1 cellular context compared by ENCODE assay signal in the genomic region with DNA sequence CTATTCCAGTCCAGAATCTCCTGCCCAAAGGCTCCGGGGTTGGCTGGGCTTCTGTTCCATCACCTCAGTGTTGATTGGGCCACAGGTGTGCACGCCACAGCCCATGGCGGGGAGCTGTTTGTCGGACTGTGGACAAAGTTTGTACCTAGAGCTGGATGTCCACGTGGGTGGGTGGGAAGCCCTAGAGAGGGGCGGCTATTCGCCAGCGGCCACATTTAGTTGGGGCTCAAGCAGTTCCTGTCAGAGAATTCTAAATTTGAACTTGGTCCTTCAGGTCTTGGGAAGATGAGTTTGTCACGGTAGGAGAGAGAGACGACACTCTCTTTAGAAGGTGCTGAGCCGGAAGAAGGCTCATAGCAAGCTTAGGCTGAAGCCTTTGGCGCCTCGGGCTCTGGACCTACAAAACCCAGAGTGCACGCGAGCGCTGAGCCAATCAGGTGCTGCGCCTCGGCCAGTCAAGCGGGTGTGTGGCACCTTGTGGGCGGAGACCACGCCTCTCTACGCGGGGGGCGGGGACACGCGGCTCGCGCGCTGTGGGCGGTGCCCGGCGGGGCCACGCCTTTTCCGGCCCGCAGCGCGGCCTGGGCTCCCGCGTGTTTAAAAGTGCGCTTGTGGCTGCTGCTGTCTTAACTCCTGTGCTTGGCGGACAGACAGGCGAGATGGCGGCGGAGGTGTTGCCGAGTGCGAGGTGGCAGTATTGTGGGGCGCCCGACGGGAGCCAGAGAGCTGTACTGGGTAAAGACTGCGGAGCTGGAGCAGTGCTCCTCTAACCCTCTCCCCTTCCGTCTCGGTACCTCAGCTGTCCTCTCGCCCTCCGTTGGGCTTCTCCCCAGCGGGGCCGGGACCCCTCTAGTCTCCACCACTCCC.
TF ChIP-seq lines count a peak whose summit lies in the region.

A gene with protein sequence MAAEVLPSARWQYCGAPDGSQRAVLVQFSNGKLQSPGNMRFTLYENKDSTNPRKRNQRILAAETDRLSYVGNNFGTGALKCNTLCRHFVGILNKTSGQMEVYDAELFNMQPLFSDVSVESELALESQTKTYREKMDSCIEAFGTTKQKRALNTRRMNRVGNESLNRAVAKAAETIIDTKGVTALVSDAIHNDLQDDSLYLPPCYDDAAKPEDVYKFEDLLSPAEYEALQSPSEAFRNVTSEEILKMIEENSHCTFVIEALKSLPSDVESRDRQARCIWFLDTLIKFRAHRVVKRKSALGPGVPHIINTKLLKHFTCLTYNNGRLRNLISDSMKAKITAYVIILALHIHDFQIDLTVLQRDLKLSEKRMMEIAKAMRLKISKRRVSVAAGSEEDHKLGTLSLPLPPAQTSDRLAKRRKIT (plus strand): TSS at position 560 of the 867 bp plus-strand sequence. CDS start 100 bp downstream, at position 660.

TF ChIP-seq in GM23338, 12 proteins besides CTCF, POLR2A, EP300 and RAD21:
- TF ChIP-seq STAT1 (IDR thresholded peaks at IDR 0.05; ENCODE audit: unreplicated experiment) (no peak), NANOG (IDR thresholded peaks at IDR 0.05; ENCODE audit: borderline replicate concordance) (no peak), ZNF331 (CRISPR knock-in tag; IDR thresholded peaks at IDR 0.05; ENCODE audit: low read depth) (no peak), POLR2AphosphoS5 (IDR thresholded peaks at IDR 0.05; ENCODE audit: low read depth) (peak; percentile 94), EZH2 (IDR thresholded peaks at IDR 0.05; ENCODE audit: low read depth, unreplicated experiment) (no peak), ZNF114 (CRISPR knock-in tag; IDR thresholded peaks at IDR 0.05) (no peak), CREB1 (CRISPR knock-in tag; IDR thresholded peaks at IDR 0.05; ENCODE audit: low read depth) (peak; percentile 62), JUNB (IDR thresholded peaks at IDR 0.05; ENCODE audit: unreplicated experiment) (no peak), EZH2phosphoT487 (IDR thresholded peaks at IDR 0.05; ENCODE audit: unreplicated experiment) (no peak)
- TF ChIP-seq, protein P1, sequence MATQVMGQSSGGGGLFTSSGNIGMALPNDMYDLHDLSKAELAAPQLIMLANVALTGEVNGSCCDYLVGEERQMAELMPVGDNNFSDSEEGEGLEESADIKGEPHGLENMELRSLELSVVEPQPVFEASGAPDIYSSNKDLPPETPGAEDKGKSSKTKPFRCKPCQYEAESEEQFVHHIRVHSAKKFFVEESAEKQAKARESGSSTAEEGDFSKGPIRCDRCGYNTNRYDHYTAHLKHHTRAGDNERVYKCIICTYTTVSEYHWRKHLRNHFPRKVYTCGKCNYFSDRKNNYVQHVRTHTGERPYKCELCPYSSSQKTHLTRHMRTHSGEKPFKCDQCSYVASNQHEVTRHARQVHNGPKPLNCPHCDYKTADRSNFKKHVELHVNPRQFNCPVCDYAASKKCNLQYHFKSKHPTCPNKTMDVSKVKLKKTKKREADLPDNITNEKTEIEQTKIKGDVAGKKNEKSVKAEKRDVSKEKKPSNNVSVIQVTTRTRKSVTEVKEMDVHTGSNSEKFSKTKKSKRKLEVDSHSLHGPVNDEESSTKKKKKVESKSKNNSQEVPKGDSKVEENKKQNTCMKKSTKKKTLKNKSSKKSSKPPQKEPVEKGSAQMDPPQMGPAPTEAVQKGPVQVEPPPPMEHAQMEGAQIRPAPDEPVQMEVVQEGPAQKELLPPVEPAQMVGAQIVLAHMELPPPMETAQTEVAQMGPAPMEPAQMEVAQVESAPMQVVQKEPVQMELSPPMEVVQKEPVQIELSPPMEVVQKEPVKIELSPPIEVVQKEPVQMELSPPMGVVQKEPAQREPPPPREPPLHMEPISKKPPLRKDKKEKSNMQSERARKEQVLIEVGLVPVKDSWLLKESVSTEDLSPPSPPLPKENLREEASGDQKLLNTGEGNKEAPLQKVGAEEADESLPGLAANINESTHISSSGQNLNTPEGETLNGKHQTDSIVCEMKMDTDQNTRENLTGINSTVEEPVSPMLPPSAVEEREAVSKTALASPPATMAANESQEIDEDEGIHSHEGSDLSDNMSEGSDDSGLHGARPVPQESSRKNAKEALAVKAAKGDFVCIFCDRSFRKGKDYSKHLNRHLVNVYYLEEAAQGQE (IDR thresholded peaks at IDR 0.05; ENCODE audit: unreplicated experiment) = no peak
- TF ChIP-seq, protein P2, sequence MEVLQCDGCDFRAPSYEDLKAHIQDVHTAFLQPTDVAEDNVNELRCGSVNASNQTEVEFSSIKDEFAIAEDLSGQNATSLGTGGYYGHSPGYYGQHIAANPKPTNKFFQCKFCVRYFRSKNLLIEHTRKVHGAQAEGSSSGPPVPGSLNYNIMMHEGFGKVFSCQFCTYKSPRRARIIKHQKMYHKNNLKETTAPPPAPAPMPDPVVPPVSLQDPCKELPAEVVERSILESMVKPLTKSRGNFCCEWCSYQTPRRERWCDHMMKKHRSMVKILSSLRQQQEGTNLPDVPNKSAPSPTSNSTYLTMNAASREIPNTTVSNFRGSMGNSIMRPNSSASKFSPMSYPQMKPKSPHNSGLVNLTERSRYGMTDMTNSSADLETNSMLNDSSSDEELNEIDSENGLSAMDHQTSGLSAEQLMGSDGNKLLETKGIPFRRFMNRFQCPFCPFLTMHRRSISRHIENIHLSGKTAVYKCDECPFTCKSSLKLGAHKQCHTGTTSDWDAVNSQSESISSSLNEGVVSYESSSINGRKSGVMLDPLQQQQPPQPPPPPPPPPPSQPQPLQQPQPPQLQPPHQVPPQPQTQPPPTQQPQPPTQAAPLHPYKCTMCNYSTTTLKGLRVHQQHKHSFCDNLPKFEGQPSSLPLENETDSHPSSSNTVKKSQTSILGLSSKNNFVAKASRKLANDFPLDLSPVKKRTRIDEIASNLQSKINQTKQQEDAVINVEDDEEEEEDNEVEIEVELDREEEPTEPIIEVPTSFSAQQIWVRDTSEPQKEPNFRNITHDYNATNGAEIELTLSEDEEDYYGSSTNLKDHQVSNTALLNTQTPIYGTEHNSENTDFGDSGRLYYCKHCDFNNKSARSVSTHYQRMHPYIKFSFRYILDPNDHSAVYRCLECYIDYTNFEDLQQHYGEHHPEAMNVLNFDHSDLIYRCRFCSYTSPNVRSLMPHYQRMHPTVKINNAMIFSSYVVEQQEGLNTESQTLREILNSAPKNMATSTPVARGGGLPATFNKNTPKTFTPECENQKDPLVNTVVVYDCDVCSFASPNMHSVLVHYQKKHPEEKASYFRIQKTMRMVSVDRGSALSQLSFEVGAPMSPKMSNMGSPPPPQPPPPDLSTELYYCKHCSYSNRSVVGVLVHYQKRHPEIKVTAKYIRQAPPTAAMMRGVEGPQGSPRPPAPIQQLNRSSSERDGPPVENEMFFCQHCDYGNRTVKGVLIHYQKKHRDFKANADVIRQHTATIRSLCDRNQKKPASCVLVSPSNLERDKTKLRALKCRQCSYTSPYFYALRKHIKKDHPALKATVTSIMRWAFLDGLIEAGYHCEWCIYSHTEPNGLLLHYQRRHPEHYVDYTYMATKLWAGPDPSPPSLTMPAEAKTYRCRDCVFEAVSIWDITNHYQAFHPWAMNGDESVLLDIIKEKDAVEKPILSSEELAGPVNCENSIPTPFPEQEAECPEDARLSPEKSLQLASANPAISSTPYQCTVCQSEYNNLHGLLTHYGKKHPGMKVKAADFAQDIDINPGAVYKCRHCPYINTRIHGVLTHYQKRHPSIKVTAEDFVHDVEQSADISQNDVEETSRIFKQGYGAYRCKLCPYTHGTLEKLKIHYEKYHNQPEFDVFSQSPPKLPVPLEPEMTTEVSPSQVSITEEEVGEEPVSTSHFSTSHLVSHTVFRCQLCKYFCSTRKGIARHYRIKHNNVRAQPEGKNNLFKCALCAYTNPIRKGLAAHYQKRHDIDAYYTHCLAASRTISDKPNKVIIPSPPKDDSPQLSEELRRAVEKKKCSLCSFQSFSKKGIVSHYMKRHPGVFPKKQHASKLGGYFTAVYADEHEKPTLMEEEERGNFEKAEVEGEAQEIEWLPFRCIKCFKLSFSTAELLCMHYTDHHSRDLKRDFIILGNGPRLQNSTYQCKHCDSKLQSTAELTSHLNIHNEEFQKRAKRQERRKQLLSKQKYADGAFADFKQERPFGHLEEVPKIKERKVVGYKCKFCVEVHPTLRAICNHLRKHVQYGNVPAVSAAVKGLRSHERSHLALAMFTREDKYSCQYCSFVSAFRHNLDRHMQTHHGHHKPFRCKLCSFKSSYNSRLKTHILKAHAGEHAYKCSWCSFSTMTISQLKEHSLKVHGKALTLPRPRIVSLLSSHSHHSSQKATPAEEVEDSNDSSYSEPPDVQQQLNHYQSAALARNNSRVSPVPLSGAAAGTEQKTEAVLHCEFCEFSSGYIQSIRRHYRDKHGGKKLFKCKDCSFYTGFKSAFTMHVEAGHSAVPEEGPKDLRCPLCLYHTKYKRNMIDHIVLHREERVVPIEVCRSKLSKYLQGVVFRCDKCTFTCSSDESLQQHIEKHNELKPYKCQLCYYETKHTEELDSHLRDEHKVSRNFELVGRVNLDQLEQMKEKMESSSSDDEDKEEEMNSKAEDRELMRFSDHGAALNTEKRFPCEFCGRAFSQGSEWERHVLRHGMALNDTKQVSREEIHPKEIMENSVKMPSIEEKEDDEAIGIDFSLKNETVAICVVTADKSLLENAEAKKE (CRISPR knock-in tag; IDR thresholded peaks at IDR 0.05) = no peak
- TF ChIP-seq, protein P3, sequence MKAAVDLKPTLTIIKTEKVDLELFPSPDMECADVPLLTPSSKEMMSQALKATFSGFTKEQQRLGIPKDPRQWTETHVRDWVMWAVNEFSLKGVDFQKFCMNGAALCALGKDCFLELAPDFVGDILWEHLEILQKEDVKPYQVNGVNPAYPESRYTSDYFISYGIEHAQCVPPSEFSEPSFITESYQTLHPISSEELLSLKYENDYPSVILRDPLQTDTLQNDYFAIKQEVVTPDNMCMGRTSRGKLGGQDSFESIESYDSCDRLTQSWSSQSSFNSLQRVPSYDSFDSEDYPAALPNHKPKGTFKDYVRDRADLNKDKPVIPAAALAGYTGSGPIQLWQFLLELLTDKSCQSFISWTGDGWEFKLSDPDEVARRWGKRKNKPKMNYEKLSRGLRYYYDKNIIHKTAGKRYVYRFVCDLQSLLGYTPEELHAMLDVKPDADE (IDR thresholded peaks at IDR 0.05) = peak; percentile 23; the same call in 1 of the 2 replicates
